1 cellular context compared by ENCODE assay signal in the genomic region with DNA sequence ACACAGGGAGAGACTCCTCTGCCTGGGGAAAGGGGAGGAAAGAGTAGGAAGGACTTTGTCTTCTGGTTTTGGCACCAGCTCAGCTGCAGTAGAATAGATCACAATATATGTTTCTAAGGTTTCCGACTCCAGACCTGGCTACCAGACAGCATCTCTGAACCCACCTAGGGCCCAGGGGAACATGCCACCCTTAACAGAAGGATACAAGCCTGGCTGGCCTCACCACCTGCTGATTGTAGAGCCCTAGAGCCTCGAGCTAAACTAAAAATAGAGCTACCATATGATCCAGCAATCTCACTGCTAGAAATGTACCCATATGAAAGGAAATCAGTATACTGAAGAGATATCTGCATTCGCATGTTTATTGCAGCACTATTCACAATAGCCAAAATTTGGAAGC.
TF ChIP-seq lines count a peak whose summit lies in the region.

No MANE protein-coding gene starts in this region.

TF ChIP-seq in GM23338, 12 proteins besides CTCF, POLR2A, EP300 and RAD21 (continued from another document):
- TF ChIP-seq, protein P1, sequence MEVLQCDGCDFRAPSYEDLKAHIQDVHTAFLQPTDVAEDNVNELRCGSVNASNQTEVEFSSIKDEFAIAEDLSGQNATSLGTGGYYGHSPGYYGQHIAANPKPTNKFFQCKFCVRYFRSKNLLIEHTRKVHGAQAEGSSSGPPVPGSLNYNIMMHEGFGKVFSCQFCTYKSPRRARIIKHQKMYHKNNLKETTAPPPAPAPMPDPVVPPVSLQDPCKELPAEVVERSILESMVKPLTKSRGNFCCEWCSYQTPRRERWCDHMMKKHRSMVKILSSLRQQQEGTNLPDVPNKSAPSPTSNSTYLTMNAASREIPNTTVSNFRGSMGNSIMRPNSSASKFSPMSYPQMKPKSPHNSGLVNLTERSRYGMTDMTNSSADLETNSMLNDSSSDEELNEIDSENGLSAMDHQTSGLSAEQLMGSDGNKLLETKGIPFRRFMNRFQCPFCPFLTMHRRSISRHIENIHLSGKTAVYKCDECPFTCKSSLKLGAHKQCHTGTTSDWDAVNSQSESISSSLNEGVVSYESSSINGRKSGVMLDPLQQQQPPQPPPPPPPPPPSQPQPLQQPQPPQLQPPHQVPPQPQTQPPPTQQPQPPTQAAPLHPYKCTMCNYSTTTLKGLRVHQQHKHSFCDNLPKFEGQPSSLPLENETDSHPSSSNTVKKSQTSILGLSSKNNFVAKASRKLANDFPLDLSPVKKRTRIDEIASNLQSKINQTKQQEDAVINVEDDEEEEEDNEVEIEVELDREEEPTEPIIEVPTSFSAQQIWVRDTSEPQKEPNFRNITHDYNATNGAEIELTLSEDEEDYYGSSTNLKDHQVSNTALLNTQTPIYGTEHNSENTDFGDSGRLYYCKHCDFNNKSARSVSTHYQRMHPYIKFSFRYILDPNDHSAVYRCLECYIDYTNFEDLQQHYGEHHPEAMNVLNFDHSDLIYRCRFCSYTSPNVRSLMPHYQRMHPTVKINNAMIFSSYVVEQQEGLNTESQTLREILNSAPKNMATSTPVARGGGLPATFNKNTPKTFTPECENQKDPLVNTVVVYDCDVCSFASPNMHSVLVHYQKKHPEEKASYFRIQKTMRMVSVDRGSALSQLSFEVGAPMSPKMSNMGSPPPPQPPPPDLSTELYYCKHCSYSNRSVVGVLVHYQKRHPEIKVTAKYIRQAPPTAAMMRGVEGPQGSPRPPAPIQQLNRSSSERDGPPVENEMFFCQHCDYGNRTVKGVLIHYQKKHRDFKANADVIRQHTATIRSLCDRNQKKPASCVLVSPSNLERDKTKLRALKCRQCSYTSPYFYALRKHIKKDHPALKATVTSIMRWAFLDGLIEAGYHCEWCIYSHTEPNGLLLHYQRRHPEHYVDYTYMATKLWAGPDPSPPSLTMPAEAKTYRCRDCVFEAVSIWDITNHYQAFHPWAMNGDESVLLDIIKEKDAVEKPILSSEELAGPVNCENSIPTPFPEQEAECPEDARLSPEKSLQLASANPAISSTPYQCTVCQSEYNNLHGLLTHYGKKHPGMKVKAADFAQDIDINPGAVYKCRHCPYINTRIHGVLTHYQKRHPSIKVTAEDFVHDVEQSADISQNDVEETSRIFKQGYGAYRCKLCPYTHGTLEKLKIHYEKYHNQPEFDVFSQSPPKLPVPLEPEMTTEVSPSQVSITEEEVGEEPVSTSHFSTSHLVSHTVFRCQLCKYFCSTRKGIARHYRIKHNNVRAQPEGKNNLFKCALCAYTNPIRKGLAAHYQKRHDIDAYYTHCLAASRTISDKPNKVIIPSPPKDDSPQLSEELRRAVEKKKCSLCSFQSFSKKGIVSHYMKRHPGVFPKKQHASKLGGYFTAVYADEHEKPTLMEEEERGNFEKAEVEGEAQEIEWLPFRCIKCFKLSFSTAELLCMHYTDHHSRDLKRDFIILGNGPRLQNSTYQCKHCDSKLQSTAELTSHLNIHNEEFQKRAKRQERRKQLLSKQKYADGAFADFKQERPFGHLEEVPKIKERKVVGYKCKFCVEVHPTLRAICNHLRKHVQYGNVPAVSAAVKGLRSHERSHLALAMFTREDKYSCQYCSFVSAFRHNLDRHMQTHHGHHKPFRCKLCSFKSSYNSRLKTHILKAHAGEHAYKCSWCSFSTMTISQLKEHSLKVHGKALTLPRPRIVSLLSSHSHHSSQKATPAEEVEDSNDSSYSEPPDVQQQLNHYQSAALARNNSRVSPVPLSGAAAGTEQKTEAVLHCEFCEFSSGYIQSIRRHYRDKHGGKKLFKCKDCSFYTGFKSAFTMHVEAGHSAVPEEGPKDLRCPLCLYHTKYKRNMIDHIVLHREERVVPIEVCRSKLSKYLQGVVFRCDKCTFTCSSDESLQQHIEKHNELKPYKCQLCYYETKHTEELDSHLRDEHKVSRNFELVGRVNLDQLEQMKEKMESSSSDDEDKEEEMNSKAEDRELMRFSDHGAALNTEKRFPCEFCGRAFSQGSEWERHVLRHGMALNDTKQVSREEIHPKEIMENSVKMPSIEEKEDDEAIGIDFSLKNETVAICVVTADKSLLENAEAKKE (CRISPR knock-in tag; IDR thresholded peaks at IDR 0.05), result no peak
- TF ChIP-seq POLR2AphosphoS5 (IDR thresholded peaks at IDR 0.05; ENCODE audit: low read depth) (no peak), ZNF331 (CRISPR knock-in tag; IDR thresholded peaks at IDR 0.05; ENCODE audit: low read depth) (no peak)
